In the genomic region with DNA sequence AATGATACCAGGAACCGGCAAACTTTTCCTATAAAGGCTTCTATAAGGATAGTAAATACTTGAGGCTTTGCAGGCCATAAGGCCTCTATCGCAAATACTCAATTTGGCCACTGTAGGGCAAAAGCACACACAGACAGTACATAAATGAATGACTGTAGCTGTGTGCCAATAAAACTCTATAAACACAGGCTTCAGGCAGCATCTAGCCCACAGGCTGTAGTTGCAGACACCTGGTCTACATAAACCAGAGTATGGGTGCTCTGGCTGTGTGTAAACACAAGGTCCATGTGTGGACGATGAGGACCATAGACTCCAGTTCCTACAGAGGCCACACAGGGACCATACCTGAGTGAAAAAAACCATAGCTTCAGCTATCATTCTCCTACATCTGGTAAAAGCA, we compare ENCODE assay signal across 9 cellular contexts. TPM values are rescaled to one million over a fixed set of nuclear protein-coding genes. Genes with fewer than 3 reads are reported as not detected.
DNase-seq lines count a peak whose midpoint lies in the region; ATAC-seq and TF ChIP-seq lines count a peak whose summit lies in the region.
"Had no signal": no experiment of that assay in that cellular context is flagged by ENCODE, and none has a peak within 500 bp of the region (broad histone marks: within the 10 kb centered on the region; RNA-seq: fewer than 3 reads in every experiment).

No MANE protein-coding gene starts in this region.

- H3K27me3 ChIP-seq in stomach: no peaks in the 10 kb centered on the region

- TF ChIP-seq EP300 in stomach (IDR thresholded peaks at IDR 0.05): no peak

- no peaks in the 10 kb centered on the region for H3K9me3 ChIP-seq in stomach

- no peak for ATAC-seq in GM19452 (IDR thresholded peaks at IDR 0.05; ENCODE audit: unreplicated experiment)
- ATAC-seq in HG03521 (IDR thresholded peaks at IDR 0.05; ENCODE audit: unreplicated experiment): no peak
- no peak for ATAC-seq in HG02642 (IDR thresholded peaks at IDR 0.05; ENCODE audit: poor library complexity, unreplicated experiment)

- peaks cover 20 to 70% (median 39%) of the 10 kb centered on the region in 4 donors for H3K4me1 ChIP-seq in stomach

- no peak for TF ChIP-seq POLR2A in stomach (IDR thresholded peaks at IDR 0.05)

- DNase-seq in NCI-H1417 (lab: John Stamatoyannopoulos, UW): peak in 2 of 3 experiments; percentile 62 to 85
- DNase-seq in NCI-H1417 treated with DMSO at 0.1 percent for 48 hours (lab: John Stamatoyannopoulos, UW): no peak
- DNase-seq in iris pigment epithelial cell (ENCODE audit: low read depth): peak; percentile 62
- DNase-seq in stomach: peak; percentile 39
- DNase-seq: Karpas-422 had no signal

- intact Hi-C loops in stomach (cut with DNase I; ENCODE audit: low total_unique reads): no loop called here

- TF ChIP-seq CTCF in VCaP (conservative IDR thresholded peaks at IDR 0.05): peak; percentile 48; the same call in 1 of the 2 replicates
- TF ChIP-seq CTCF in stomach (IDR thresholded peaks at IDR 0.05): peak in 3 of 7 experiments; percentile 17 to 33 (median 22)

- 21 to 58% (median 30%) methylated on average over 3 of the region's 3 CpGs for WGBS in stomach, 5 donors

- H3K36me3 ChIP-seq in stomach: peaks cover 4 to 72% (median 68%) of the 10 kb centered on the region in 4 donors

- H3K4me3 ChIP-seq in stomach: no peak overlapping the region

- H3K27ac ChIP-seq in VCaP (peak overlapping the region; percentile 75), stomach (peak overlapping the region; percentile 75 to 97 (median 81))

RNA-seq across cellular contexts. Expression of a gene that starts 52.2 kb away (rescaled TPM):
- total RNA-seq in stomach: 10 to 100 TPM; 25.9 to 82.6 (median 54.3) TPM
- polyA plus RNA-seq in stomach: 10 to 100 TPM in 2 of 3 donors, 1 to 10 TPM in 1; 9.2 to 13.6 (median 12.7) TPM
